ENCODE assay signal across 8 cellular contexts in genomic region chr16:4032768-4033167, GRCh38.
A peak's percentile ranks its signal among the peaks of the same experiment; 100 is the strongest.
DNase-seq lines count a peak whose midpoint lies in the region; ATAC-seq and TF ChIP-seq lines count a peak whose summit lies in the region.

No MANE protein-coding gene starts in this region.

- no peak for TF ChIP-seq POLR2A in sigmoid colon (IDR thresholded peaks at IDR 0.05)

- H3K36me3 Mint-ChIP-seq in activated naive CD8-positive, alpha-beta T cell treated with anti-CD3 and anti-CD28 coated beads, Interleukin-2, amount 50 U/mL, for 24 hours (ENCODE audit: low read depth): no peaks in the 10 kb centered on the region
- H3K36me3 Mint-ChIP-seq in naive thymus-derived CD4-positive, alpha-beta T cell: peaks cover 0 to 3% (median 0%) of the 10 kb centered on the region in 5 donors

- POLR2A ChIA-PET in naive thymus-derived CD4-positive, alpha-beta T cell (lab: Charles Lee): no interaction called here

- no peaks in the 10 kb centered on the region for H3K36me3 ChIP-seq in naive thymus-derived CD4-positive, alpha-beta T cell (ENCODE audit: control insufficient read depth in 2 of 3, insufficient read depth in 3 of 3, low read length in 3 of 3)
- H3K36me3 ChIP-seq in sigmoid colon: no peaks in the 10 kb centered on the region

- no peak for TF ChIP-seq EP300 in sigmoid colon (IDR thresholded peaks at IDR 0.05)

- H3K27me3 ChIP-seq in naive thymus-derived CD4-positive, alpha-beta T cell (ENCODE audit: control insufficient read depth in 2 of 2, insufficient read depth in 2 of 2, low read length in 2 of 2): no peaks in the 10 kb centered on the region
- H3K27me3 ChIP-seq in sigmoid colon: no peaks in the 10 kb centered on the region

- in situ Hi-C loops in KBM-7 (cut with MboI; ENCODE audit: low pct_unique_long_range_greater_than_20kb, low sequenced_read_pairs): no loop called here

- no peak overlapping the region for H3K27ac Mint-ChIP-seq in activated naive CD8-positive, alpha-beta T cell treated with anti-CD3 and anti-CD28 coated beads, Interleukin-2, amount 50 U/mL, for 24 hours
- H3K27ac Mint-ChIP-seq in naive thymus-derived CD4-positive, alpha-beta T cell: peak overlapping the region in 1 of 9 donors; percentile 62

- TF ChIP-seq CTCF in sigmoid colon (IDR thresholded peaks at IDR 0.05): no peak

- DNase-seq in AG20443 (ENCODE audit: low spot score) (peak; percentile 37), KBM-7 (peak; percentile 84), ecto neural progenitor cell (ENCODE audit: low spot score) (no peak), sigmoid colon (no peak), NCI-H2029 (lab: John Stamatoyannopoulos, UW) (no peak)
- DNase-seq in activated naive CD8-positive, alpha-beta T cell treated with anti-CD3 and anti-CD28 coated beads, Interleukin-2, amount 50 U/mL, for 24 hours: peak; percentile 30
- DNase-seq in naive thymus-derived CD4-positive, alpha-beta T cell: peak in 2 of 9 donors; percentile 10 to 26

- H3K4me1 ChIP-seq in naive thymus-derived CD4-positive, alpha-beta T cell (ENCODE audit: control insufficient read depth in 2 of 2, insufficient read depth in 2 of 2, low read length in 2 of 2): no peaks in the 10 kb centered on the region
- peaks cover 0 to 8% (median 0%) of the 10 kb centered on the region in 4 donors for H3K4me1 ChIP-seq in sigmoid colon

- CTCF ChIA-PET in naive thymus-derived CD4-positive, alpha-beta T cell (lab: Charles Lee): no interaction called here

- peaks cover 18% of the 10 kb centered on the region for H3K4me1 Mint-ChIP-seq in activated naive CD8-positive, alpha-beta T cell treated with anti-CD3 and anti-CD28 coated beads, Interleukin-2, amount 50 U/mL, for 24 hours
- H3K4me1 Mint-ChIP-seq in naive thymus-derived CD4-positive, alpha-beta T cell: peaks cover 0 to 24% (median 14%) of the 10 kb centered on the region in 7 donors

- intact Hi-C loops in naive thymus-derived CD4-positive, alpha-beta T cell (cut with micrococcal nuclease): no loop called here
- intact Hi-C loops in sigmoid colon (cut with DNase I): no loop called here

- no peak overlapping the region for H3K27ac ChIP-seq in naive thymus-derived CD4-positive, alpha-beta T cell (ENCODE audit: low read depth, low read length)
- H3K27ac ChIP-seq in sigmoid colon: peak overlapping the region in 1 of 4 donors; percentile 33

- WGBS in sigmoid colon, 2 donors: 11 to 27% methylated on average over 13 of the region's 13 CpGs

- no peak overlapping the region for H3K4me3 Mint-ChIP-seq in activated naive CD8-positive, alpha-beta T cell treated with anti-CD3 and anti-CD28 coated beads, Interleukin-2, amount 50 U/mL, for 24 hours
- H3K4me3 Mint-ChIP-seq in naive thymus-derived CD4-positive, alpha-beta T cell: peak overlapping the region in 3 of 10 donors; percentile 12 to 69 (median 23)

- peak; percentile 40 for ATAC-seq in activated naive CD8-positive, alpha-beta T cell treated with anti-CD3 and anti-CD28 coated beads, Interleukin-2, amount 50 U/mL, for 24 hours
- peak; percentile 81 for ATAC-seq in naive thymus-derived CD4-positive, alpha-beta T cell
- ATAC-seq in GM19023 (IDR thresholded peaks at IDR 0.05; ENCODE audit: unreplicated experiment): no peak

- no peaks in the 10 kb centered on the region for H3K27me3 Mint-ChIP-seq in activated naive CD8-positive, alpha-beta T cell treated with anti-CD3 and anti-CD28 coated beads, Interleukin-2, amount 50 U/mL, for 24 hours
- H3K27me3 Mint-ChIP-seq in naive thymus-derived CD4-positive, alpha-beta T cell: no peaks in the 10 kb centered on the region

- no peak overlapping the region for H3K4me3 ChIP-seq in naive thymus-derived CD4-positive, alpha-beta T cell (ENCODE audit: low read length)
- H3K4me3 ChIP-seq in sigmoid colon: no peak overlapping the region

- no peaks in the 10 kb centered on the region for H3K9me3 ChIP-seq in naive thymus-derived CD4-positive, alpha-beta T cell (ENCODE audit: control insufficient read depth in 2 of 3, low read length in 3 of 3)
- H3K9me3 ChIP-seq in sigmoid colon: no peaks in the 10 kb centered on the region

- H3K9me3 Mint-ChIP-seq in activated naive CD8-positive, alpha-beta T cell treated with anti-CD3 and anti-CD28 coated beads, Interleukin-2, amount 50 U/mL, for 24 hours: no peaks in the 10 kb centered on the region
- H3K9me3 Mint-ChIP-seq in naive thymus-derived CD4-positive, alpha-beta T cell: peaks cover 0 to 2% (median 0%) of the 10 kb centered on the region in 11 donors

Comparison
In these comparisons a context has a peak if more than half of its experiments do, and no peak if none do; other contexts are left out.
1. DNase-seq: peak in AG20443 (single experiment), KBM-7 (single experiment) and activated naive CD8-positive, alpha-beta T cell treated with anti-CD3 and anti-CD28 coated beads, Interleukin-2, amount 50 U/mL, for 24 hours (single experiment); none in ecto neural progenitor cell (single experiment), sigmoid colon (single experiment) and NCI-H2029 (single experiment).